ENCODE assay signal across 27 cellular contexts in genomic region chr17:48067245-48067644, GRCh38.
"Had no signal": no experiment of that assay in that cellular context is flagged by ENCODE, and none has a peak within 500 bp of the region (broad histone marks: within the 10 kb centered on the region; RNA-seq: fewer than 3 reads in every experiment).

No MANE protein-coding gene starts in this region.

- H3K36me3 ChIP-seq: colonic mucosa had no signal

- H3K9me3 Mint-ChIP-seq: activated CD4-positive, alpha-beta T cell treated with anti-CD3 and anti-CD28 coated beads, Interleukin-2, amount 10 ng/mL, durations not matched to agents 7 days and 5 days; activated naive CD8-positive, alpha-beta T cell treated with anti-CD3 and anti-CD28 coated beads for 36 hours; activated T-cell treated with anti-CD3 and anti-CD28 coated beads, Interleukin-2, amount 50 U/mL, for 24 hours; effector memory CD8-positive, alpha-beta T cell; memory B cell; neural crest cell; stimulated activated naive CD8-positive, alpha-beta T cell treated with anti-CD3 and anti-CD28 coated beads, Interleukin-15, amount 100 ng/mL, for 72 hours; T-cell; T-helper 2 cell treated with Interferon-gamma antibody and Interleukin-4, amounts not matched to agents 5 μg/mL and 100 μg/mL, for 36 hours had no signal

- H3K27ac ChIP-seq: colonic mucosa, suprapubic skin, VCaP had no signal

- H3K9me3 ChIP-seq: colonic mucosa, esophagus squamous epithelium, gastroesophageal sphincter, mucosa of descending colon, suprapubic skin, tibial nerve had no signal

- H3K4me3 Mint-ChIP-seq: activated CD4-positive, alpha-beta T cell treated with anti-CD3 and anti-CD28 coated beads, Interleukin-2, amount 10 ng/mL, durations not matched to agents 7 days and 5 days; activated CD8-positive, alpha-beta T cell treated with anti-CD3 and anti-CD28 coated beads, Interleukin-2, amount 10 ng/mL, durations not matched to agents 7 days and 5 days; activated naive CD8-positive, alpha-beta T cell treated with anti-CD3 and anti-CD28 coated beads for 36 hours; activated T-cell treated with anti-CD3 and anti-CD28 coated beads, Interleukin-2, amount 50 U/mL, for 24 hours; effector memory CD8-positive, alpha-beta T cell; memory B cell; neural crest cell; stimulated activated naive CD8-positive, alpha-beta T cell treated with anti-CD3 and anti-CD28 coated beads, Interleukin-15, amount 100 ng/mL, for 72 hours; T-cell; T-helper 2 cell treated with Interferon-gamma antibody and Interleukin-4, amounts not matched to agents 5 μg/mL and 100 μg/mL, for 36 hours had no signal

- H3K27me3 Mint-ChIP-seq: activated CD4-positive, alpha-beta T cell treated with anti-CD3 and anti-CD28 coated beads, Interleukin-2, amount 10 ng/mL, durations not matched to agents 7 days and 5 days; activated naive CD8-positive, alpha-beta T cell treated with anti-CD3 and anti-CD28 coated beads for 36 hours; activated T-cell treated with anti-CD3 and anti-CD28 coated beads, Interleukin-2, amount 50 U/mL, for 24 hours; effector memory CD8-positive, alpha-beta T cell; memory B cell; stimulated activated naive CD8-positive, alpha-beta T cell treated with anti-CD3 and anti-CD28 coated beads, Interleukin-15, amount 100 ng/mL, for 72 hours; T-cell had no signal

- ATAC-seq: activated CD8-positive, alpha-beta T cell treated with anti-CD3 and anti-CD28 coated beads, Interleukin-2, amount 10 ng/mL, durations not matched to agents 7 days and 5 days; effector memory CD8-positive, alpha-beta T cell; mucosa of descending colon; stimulated activated naive CD8-positive, alpha-beta T cell treated with anti-CD3 and anti-CD28 coated beads, Interleukin-15, amount 100 ng/mL, for 72 hours; T-cell had no signal

- FAIRE-seq: astrocyte, islet of Langerhans had no signal

- H3K4me3 ChIP-seq: colonic mucosa, dorsolateral prefrontal cortex, esophagus squamous epithelium, gastroesophageal sphincter, mucosa of descending colon, suprapubic skin, tibial nerve had no signal

- H3K27me3 ChIP-seq: colonic mucosa, dorsolateral prefrontal cortex, esophagus squamous epithelium, gastroesophageal sphincter, suprapubic skin, tibial nerve had no signal

- H3K4me1 Mint-ChIP-seq: activated CD4-positive, alpha-beta T cell treated with anti-CD3 and anti-CD28 coated beads, Interleukin-2, amount 10 ng/mL, durations not matched to agents 7 days and 5 days; activated naive CD8-positive, alpha-beta T cell treated with anti-CD3 and anti-CD28 coated beads for 36 hours; stimulated activated naive CD8-positive, alpha-beta T cell treated with anti-CD3 and anti-CD28 coated beads, Interleukin-15, amount 100 ng/mL, for 72 hours; T-cell had no signal

- DNase-seq: activated CD4-positive, alpha-beta T cell treated with anti-CD3 and anti-CD28 coated beads, Interleukin-2, amount 10 ng/mL, durations not matched to agents 7 days and 5 days; activated CD4-positive, CD25-positive, alpha-beta regulatory T cell treated with anti-CD3 and anti-CD28 coated beads, Interleukin-2, amount 50 U/mL, for 72 hours; activated CD8-positive, alpha-beta T cell treated with anti-CD3 and anti-CD28 coated beads, Interleukin-2, amount 10 ng/mL, durations not matched to agents 7 days and 5 days; activated naive CD4-positive, alpha-beta T cell treated with Interleukin-2 at 50 U/mL for 16 hours; activated naive CD8-positive, alpha-beta T cell treated with anti-CD3 and anti-CD28 coated beads for 36 hours; activated T-cell treated with anti-CD3 and anti-CD28 coated beads, Interleukin-2, amount 50 U/mL, for 24 hours; central memory CD4-positive, alpha-beta T cell; colonic mucosa; dorsolateral prefrontal cortex; effector memory CD8-positive, alpha-beta T cell; esophagus squamous epithelium; head of caudate nucleus; mucosa of descending colon; occipital lobe; retina; stimulated activated CD4-positive, alpha-beta T cell treated with anti-CD3 and anti-CD28 coated beads, Interleukin-1b, Interleukin-23, amount 100 ng/mL, for 48 hours; stimulated activated naive CD8-positive, alpha-beta T cell treated with anti-CD3 and anti-CD28 coated beads, Interleukin-15, amount 100 ng/mL, for 72 hours; T-cell had no signal

- H3K4me1 ChIP-seq: colonic mucosa had no signal

- H3K27ac Mint-ChIP-seq: activated CD4-positive, alpha-beta T cell treated with anti-CD3 and anti-CD28 coated beads, Interleukin-2, amount 10 ng/mL, durations not matched to agents 7 days and 5 days; activated CD8-positive, alpha-beta T cell treated with anti-CD3 and anti-CD28 coated beads, Interleukin-2, amount 10 ng/mL, durations not matched to agents 7 days and 5 days; activated naive CD8-positive, alpha-beta T cell treated with anti-CD3 and anti-CD28 coated beads for 36 hours; effector memory CD8-positive, alpha-beta T cell; memory B cell; T-cell; T-helper 2 cell treated with Interferon-gamma antibody and Interleukin-4, amounts not matched to agents 5 μg/mL and 100 μg/mL, for 36 hours had no signal
